ENCODE assay signal across 7 cellular contexts in the genomic region with DNA sequence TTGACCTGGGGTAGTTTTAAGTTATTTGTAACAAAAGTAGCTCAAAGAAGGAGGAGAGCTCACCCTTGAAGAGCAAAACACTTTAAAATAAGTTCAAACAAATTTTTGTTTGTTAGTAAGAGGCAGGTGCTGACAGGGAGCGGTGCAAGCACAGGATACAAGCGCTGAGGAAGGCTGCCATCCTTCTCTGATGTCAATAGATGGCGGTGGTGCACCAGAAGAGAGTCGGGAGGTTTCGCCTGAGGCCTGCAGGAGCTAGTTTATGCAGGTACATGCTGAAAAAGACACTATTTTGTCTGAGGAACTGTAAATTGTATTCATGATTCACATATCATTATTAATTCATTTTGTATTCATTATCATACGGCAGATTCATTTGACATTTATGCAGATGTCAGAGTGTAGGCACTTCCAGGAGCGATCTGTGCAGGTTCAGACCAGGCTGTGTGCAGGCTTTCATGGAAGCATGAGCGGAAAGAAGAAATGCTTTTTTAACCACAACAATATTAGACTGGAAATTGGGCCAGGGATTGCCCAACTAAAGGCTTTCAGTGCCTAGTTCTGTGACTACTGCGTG.
A peak's percentile ranks its signal among the peaks of the same experiment; 100 is the strongest.
DNase-seq lines count a peak whose midpoint lies in the region; ATAC-seq and TF ChIP-seq lines count a peak whose summit lies in the region.

No MANE protein-coding gene starts in this region.

- H3K4me3 ChIP-seq in GM12865 (ENCODE audit: low read depth, low read length) (no peak overlapping the region), NT2/D1 (ENCODE audit: insufficient read length, low read depth) (no peak overlapping the region), right lobe of liver (no peak overlapping the region)

- peak; percentile 79 for TF ChIP-seq CTCF in GM12865 (IDR thresholded peaks at IDR 0.05; ENCODE audit: insufficient read depth, low read depth, low read length, missing control alignments)
- peak; percentile 75 to 81 (median 78) for TF ChIP-seq CTCF in right lobe of liver (IDR thresholded peaks at IDR 0.05)

- H3K9ac ChIP-seq in NT2/D1 (ENCODE audit: insufficient read length, low read depth) = no peak overlapping the region

- WGBS in right lobe of liver (ENCODE audit: insufficient coverage, low coverage, low lambda C conversion rate, missing lambda C conversion rate) = 31% methylated on average over 9 of the region's 9 CpGs

- ATAC-seq in GM21529 (IDR thresholded peaks at IDR 0.05; ENCODE audit: unreplicated experiment) (peak; percentile 97), right lobe of liver (peak; percentile 99 to 100 (median 99))

- H3K27ac ChIP-seq in right lobe of liver = no peak overlapping the region

- no peaks in the 10 kb centered on the region for H3K4me1 ChIP-seq in NT2/D1 (ENCODE audit: insufficient read depth, insufficient read length)
- H3K4me1 ChIP-seq in right lobe of liver = no peaks in the 10 kb centered on the region

- intact Hi-C loops in right lobe of liver (cut with DNase I) = no loop called here

- peak; percentile 69 for DNase-seq in GM12865 (ENCODE audit: low read depth)
- peak; percentile 67 for DNase-seq in HT-29 (ENCODE audit: low spot score)
- peak; percentile 67 for DNase-seq in NT2/D1 (ENCODE audit: low read depth, low spot score)
- peak; percentile 51 for DNase-seq in cerebellar cortex (ENCODE audit: low spot score)
- peak; percentile 44 to 68 (median 60) for DNase-seq in right lobe of liver
- DNase-seq in DMS79 (lab: John Stamatoyannopoulos, UW) = no peak

- no peaks in the 10 kb centered on the region for H3K27me3 ChIP-seq in NT2/D1 (ENCODE audit: insufficient read depth, insufficient read length)
- H3K27me3 ChIP-seq in right lobe of liver = no peaks in the 10 kb centered on the region

- no peaks in the 10 kb centered on the region for H3K9me3 ChIP-seq in NT2/D1 (ENCODE audit: insufficient read depth, low read length)
- no peaks in the 10 kb centered on the region for H3K9me3 ChIP-seq in right lobe of liver

- TF ChIP-seq POLR2A in right lobe of liver (IDR thresholded peaks at IDR 0.05) = no peak

- H3K36me3 ChIP-seq in NT2/D1 (ENCODE audit: insufficient read depth, insufficient read length, low read length) = no peaks in the 10 kb centered on the region
- H3K36me3 ChIP-seq in right lobe of liver = no peaks in the 10 kb centered on the region
